Comparison of ENCODE assay signal across 15 cellular contexts in the genomic region with DNA sequence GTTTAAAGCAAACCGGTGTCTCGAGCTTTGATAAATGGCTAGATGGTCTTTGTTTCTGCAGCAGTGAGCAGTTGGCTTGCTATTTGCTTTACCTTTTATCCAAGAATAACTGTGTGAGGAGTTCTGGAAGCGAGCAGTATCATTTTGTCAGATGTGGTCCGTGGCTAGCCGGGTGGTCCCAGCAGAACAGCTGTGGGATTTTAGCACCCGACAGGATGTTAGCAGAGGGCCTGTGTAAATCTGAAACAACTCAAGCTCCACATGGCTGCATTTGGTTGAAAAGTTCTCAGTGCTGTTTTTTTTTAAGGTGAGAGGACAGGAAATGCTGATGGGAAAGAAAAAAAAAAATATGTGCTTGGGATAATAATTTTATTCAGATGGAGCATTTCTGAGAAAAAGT.
"Had no signal": no experiment of that assay in that cellular context is flagged by ENCODE, and none has a peak within 500 bp of the region (broad histone marks: within the 10 kb centered on the region; RNA-seq: fewer than 3 reads in every experiment).

No MANE protein-coding gene starts in this region.

- DNase-seq: activated CD4-positive, alpha-beta T cell treated with anti-CD3 and anti-CD28 coated beads, Interleukin-2, amount 50 U/mL, for 1 hour; activated CD8-positive, alpha-beta memory T cell treated with anti-CD3 and anti-CD28 coated beads for 24 hours; activated naive CD4-positive, alpha-beta T cell; activated naive CD8-positive, alpha-beta T cell treated with anti-CD3 and anti-CD28 coated beads, Interleukin-2, amount 10 ng/mL, durations not matched to agents 7 days and 5 days; effector CD8-positive, alpha-beta T cell; foreskin melanocyte; heart left ventricle; lower lobe of right lung; midbrain; pancreas; stimulated activated CD4-positive, alpha-beta T cell treated with anti-CD3 and anti-CD28 coated beads, Interleukin-4, amount 100 ng/mL, for 24 hours; stimulated activated naive CD8-positive, alpha-beta T cell treated with anti-CD3 and anti-CD28 coated beads, Interleukin-15, Interleukin-2, amounts not matched to agents 100 U/mL and 50 U/mL, for 24 hours; T1000; transverse colon had no signal

- H3K4me3 ChIP-seq: heart left ventricle, lower lobe of right lung, pancreas, transverse colon had no signal

- H3K4me1 ChIP-seq: heart left ventricle, lower lobe of right lung, pancreas, transverse colon had no signal

- H3K9me3 ChIP-seq: heart left ventricle, lower lobe of right lung, pancreas, transverse colon had no signal

- ATAC-seq: activated CD4-positive, CD25-positive, alpha-beta regulatory T cell treated with anti-CD3 and anti-CD28 coated beads, Interleukin-2, amount 50 U/mL, for 24 hours; heart left ventricle; lower lobe of right lung; pancreas; stimulated activated naive CD8-positive, alpha-beta T cell treated with anti-CD3 and anti-CD28 coated beads, Interleukin-15, Interleukin-2, amounts not matched to agents 100 U/mL and 50 U/mL, for 24 hours had no signal

- H3K27me3 ChIP-seq: heart left ventricle, pancreas, transverse colon had no signal

- H3K27ac ChIP-seq: heart left ventricle, lower lobe of right lung, pancreas, transverse colon had no signal

- H3K36me3 ChIP-seq: heart left ventricle, lower lobe of right lung, pancreas, transverse colon had no signal

- FAIRE-seq: pancreas had no signal
